1 cellular context compared by ENCODE assay signal in the genomic region with DNA sequence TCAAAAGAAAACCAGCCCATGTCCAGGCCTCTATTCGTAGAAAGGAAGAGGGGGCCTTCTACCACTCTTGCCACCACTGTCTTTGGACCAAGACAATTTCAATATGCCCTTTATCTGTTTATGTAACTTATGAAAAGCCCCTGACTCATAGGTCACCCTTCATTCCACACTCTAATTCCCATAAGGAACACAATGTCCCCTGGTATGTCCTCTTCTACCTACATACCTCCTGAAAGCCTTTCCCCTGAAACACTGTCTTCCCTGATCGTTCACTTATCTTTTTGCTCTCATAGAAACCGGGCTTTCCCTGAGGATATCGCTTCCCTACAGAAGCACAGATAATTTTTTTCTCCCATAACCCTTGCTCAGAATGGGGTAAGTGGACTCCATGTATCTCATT.
TF ChIP-seq lines count a peak whose summit lies in the region.

No MANE protein-coding gene starts in this region.

TF ChIP-seq in GM12878, 131 proteins besides CTCF, POLR2A, EP300 and RAD21:
- TF ChIP-seq CEBPB (IDR thresholded peaks at IDR 0.05; ENCODE audit: borderline replicate concordance in 1 of 2, low read depth in 2 of 2, low read length in 2 of 2): no peak
- no peak for TF ChIP-seq SMARCA5 (IDR thresholded peaks at IDR 0.05)
- no peak for TF ChIP-seq STAT1 (conservative IDR thresholded peaks at IDR 0.05)
- TF ChIP-seq, protein P1, sequence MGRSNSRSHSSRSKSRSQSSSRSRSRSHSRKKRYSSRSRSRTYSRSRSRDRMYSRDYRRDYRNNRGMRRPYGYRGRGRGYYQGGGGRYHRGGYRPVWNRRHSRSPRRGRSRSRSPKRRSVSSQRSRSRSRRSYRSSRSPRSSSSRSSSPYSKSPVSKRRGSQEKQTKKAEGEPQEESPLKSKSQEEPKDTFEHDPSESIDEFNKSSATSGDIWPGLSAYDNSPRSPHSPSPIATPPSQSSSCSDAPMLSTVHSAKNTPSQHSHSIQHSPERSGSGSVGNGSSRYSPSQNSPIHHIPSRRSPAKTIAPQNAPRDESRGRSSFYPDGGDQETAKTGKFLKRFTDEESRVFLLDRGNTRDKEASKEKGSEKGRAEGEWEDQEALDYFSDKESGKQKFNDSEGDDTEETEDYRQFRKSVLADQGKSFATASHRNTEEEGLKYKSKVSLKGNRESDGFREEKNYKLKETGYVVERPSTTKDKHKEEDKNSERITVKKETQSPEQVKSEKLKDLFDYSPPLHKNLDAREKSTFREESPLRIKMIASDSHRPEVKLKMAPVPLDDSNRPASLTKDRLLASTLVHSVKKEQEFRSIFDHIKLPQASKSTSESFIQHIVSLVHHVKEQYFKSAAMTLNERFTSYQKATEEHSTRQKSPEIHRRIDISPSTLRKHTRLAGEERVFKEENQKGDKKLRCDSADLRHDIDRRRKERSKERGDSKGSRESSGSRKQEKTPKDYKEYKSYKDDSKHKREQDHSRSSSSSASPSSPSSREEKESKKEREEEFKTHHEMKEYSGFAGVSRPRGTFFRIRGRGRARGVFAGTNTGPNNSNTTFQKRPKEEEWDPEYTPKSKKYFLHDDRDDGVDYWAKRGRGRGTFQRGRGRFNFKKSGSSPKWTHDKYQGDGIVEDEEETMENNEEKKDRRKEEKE (IDR thresholded peaks at IDR 0.05): no peak
- TF ChIP-seq PAX5 (IDR thresholded peaks at IDR 0.05; ENCODE audit: borderline replicate concordance, low read depth, low read length): no peak
- TF ChIP-seq SRF (IDR thresholded peaks at IDR 0.05; ENCODE audit: low read depth in 2 of 2, low read length in 2 of 2): no peak
- TF ChIP-seq SP1 (IDR thresholded peaks at IDR 0.05; ENCODE audit: low read depth, low read length): no peak
- TF ChIP-seq MEF2B (IDR thresholded peaks at IDR 0.05; ENCODE audit: partially characterized antibody, poor library complexity, severe bottlenecking): no peak
- TF ChIP-seq RBBP5 (conservative IDR thresholded peaks at IDR 0.05): no peak
- TF ChIP-seq, protein P2, sequence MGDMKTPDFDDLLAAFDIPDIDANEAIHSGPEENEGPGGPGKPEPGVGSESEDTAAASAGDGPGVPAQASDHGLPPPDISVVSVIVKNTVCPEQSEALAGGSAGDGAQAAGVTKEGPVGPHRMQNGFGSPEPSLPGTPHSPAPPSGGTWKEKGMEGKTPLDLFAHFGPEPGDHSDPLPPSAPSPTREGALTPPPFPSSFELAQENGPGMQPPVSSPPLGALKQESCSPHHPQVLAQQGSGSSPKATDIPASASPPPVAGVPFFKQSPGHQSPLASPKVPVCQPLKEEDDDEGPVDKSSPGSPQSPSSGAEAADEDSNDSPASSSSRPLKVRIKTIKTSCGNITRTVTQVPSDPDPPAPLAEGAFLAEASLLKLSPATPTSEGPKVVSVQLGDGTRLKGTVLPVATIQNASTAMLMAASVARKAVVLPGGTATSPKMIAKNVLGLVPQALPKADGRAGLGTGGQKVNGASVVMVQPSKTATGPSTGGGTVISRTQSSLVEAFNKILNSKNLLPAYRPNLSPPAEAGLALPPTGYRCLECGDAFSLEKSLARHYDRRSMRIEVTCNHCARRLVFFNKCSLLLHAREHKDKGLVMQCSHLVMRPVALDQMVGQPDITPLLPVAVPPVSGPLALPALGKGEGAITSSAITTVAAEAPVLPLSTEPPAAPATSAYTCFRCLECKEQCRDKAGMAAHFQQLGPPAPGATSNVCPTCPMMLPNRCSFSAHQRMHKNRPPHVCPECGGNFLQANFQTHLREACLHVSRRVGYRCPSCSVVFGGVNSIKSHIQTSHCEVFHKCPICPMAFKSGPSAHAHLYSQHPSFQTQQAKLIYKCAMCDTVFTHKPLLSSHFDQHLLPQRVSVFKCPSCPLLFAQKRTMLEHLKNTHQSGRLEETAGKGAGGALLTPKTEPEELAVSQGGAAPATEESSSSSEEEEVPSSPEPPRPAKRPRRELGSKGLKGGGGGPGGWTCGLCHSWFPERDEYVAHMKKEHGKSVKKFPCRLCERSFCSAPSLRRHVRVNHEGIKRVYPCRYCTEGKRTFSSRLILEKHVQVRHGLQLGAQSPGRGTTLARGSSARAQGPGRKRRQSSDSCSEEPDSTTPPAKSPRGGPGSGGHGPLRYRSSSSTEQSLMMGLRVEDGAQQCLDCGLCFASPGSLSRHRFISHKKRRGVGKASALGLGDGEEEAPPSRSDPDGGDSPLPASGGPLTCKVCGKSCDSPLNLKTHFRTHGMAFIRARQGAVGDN (IDR thresholded peaks at IDR 0.05): no peak
- TF ChIP-seq GABPA (IDR thresholded peaks at IDR 0.05; ENCODE audit: low read depth): no peak
- TF ChIP-seq E2F8 (IDR thresholded peaks at IDR 0.05; ENCODE audit: low read depth, partially characterized antibody): no peak
